ENCODE assay signal across 8 cellular contexts in the genomic region with DNA sequence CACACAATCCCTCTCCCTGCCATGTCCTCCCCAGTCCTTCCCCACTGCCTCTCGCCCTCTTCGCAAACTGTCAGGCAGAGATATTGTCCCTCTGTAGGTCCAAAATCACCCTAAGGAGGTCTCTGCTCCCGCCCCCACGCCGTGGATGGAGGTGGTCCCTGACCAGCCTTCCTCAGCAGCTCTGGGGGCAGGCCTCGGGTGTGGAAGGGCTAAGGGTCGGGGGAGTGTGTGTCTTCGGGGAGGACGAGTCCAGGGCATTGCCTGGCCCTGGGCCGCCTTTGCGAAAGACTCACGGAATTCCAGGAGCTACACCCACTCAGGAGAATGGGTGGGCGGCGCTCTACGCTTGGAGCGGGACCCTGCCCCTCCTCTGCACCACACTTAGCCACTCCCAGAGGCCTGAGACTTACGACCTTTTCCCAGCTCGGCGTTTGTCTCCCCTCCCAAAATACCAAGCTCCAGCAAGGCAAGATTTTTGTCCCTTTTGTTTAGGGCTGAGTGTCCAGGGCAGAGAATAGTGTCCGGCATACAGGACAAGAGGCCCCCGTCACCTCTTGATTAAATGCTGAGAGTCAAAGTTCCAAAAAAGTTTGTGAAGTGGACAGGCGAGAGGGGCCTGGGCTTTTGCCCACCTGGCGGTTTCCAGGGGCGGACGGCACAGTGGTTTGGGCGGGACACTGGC. TPM values are rescaled to one million over a fixed set of nuclear protein-coding genes. Genes with fewer than 3 reads are reported as not detected.
DNase-seq lines count a peak whose midpoint lies in the region; FAIRE-seq and TF ChIP-seq lines count a peak whose summit lies in the region.

No MANE protein-coding gene starts in this region.

- H3K9me3 ChIP-seq in BLaER1, result peaks cover 7% of the 10 kb centered on the region
- no peaks in the 10 kb centered on the region for H3K9me3 ChIP-seq in astrocyte (ENCODE audit: insufficient read depth, low read depth, low read length)
- no peaks in the 10 kb centered on the region for H3K9me3 ChIP-seq in smooth muscle cell (replicated peaks; ENCODE audit: low read depth)

- H3K36me3 ChIP-seq in BLaER1, result no peaks in the 10 kb centered on the region
- no peaks in the 10 kb centered on the region for H3K36me3 ChIP-seq in astrocyte (ENCODE audit: insufficient read depth, low read length)
- H3K36me3 ChIP-seq in smooth muscle cell (ENCODE audit: low read depth), result no peaks in the 10 kb centered on the region

- H2AFZ ChIP-seq in astrocyte (ENCODE audit: low read depth, low read length) (peak overlapping the region; percentile 100), smooth muscle cell (ENCODE audit: low read depth) (peak overlapping the region; percentile 96)

- H3K27ac ChIP-seq in BLaER1 (no peak overlapping the region), astrocyte (ENCODE audit: low read depth, low read length) (no peak overlapping the region), smooth muscle cell (ENCODE audit: low read depth) (no peak overlapping the region)

- H3K9ac ChIP-seq in BLaER1 (no peak overlapping the region), astrocyte (ENCODE audit: low read length) (peak overlapping the region; percentile 83), smooth muscle cell (ENCODE audit: low read depth) (peak overlapping the region; percentile 29)

- H3K27ac Mint-ChIP-seq in IgD-negative memory B cell, result peak overlapping the region in 1 of 3 donors; percentile 74
- H3K27ac Mint-ChIP-seq in astrocyte (ENCODE audit: unreplicated experiment), result peak overlapping the region; percentile 80
- no peak overlapping the region for H3K27ac Mint-ChIP-seq in immature natural killer cell

- TF ChIP-seq CTCF in astrocyte (IDR thresholded peaks at IDR 0.05; ENCODE audit: insufficient read depth, low read depth, low read length) (no peak), smooth muscle cell (IDR thresholded peaks at IDR 0.05; ENCODE audit: borderline replicate concordance, insufficient read depth, poor library complexity, severe bottlenecking) (no peak)

- H3K4me1 ChIP-seq in BLaER1 (peaks cover 13% of the 10 kb centered on the region), astrocyte (ENCODE audit: insufficient read depth, low read length) (peaks cover 11% of the 10 kb centered on the region), smooth muscle cell (ENCODE audit: low read depth) (peaks cover 6% of the 10 kb centered on the region)

- H3K4me3 Mint-ChIP-seq in IgD-negative memory B cell (peak overlapping the region; percentile 75 to 96 (median 84)), astrocyte (ENCODE audit: unreplicated experiment) (peak overlapping the region; percentile 95), immature natural killer cell (peak overlapping the region; percentile 65 to 77 (median 74))

- DNase-seq in astrocyte (ENCODE audit: low read depth) (peak; percentile 52), immature natural killer cell (no peak), smooth muscle cell (lab: John Stamatoyannopoulos, UW; ENCODE audit: unreplicated experiment) (no peak), head of caudate nucleus (no peak), NCI-H146 treated with DMSO at 0.1 percent for 48 hours (lab: John Stamatoyannopoulos, UW; ENCODE audit: unreplicated experiment) (no peak), NCI-H2081 (lab: John Stamatoyannopoulos, UW) (no peak)

- H3K4me1 Mint-ChIP-seq in IgD-negative memory B cell (peaks cover 5 to 12% (median 9%) of the 10 kb centered on the region in 3 donors), astrocyte (ENCODE audit: low read depth, unreplicated experiment) (peaks cover 25% of the 10 kb centered on the region), immature natural killer cell (peaks cover 11 to 15% of the 10 kb centered on the region in 2 donors)

- no peaks in the 10 kb centered on the region for H4K20me1 ChIP-seq in BLaER1
- no peaks in the 10 kb centered on the region for H4K20me1 ChIP-seq in astrocyte (ENCODE audit: insufficient read depth, low read length)
- no peaks in the 10 kb centered on the region for H4K20me1 ChIP-seq in smooth muscle cell (ENCODE audit: low read depth)

- peaks cover 11% of the 10 kb centered on the region for H3F3A ChIP-seq in smooth muscle cell (ENCODE audit: low read depth)

- H3K79me2 ChIP-seq in astrocyte (ENCODE audit: insufficient read depth, low read length), result no peaks in the 10 kb centered on the region
- H3K79me2 ChIP-seq in smooth muscle cell (ENCODE audit: low read depth), result no peaks in the 10 kb centered on the region

- peak overlapping the region; percentile 94 for H3K4me2 ChIP-seq in BLaER1
- H3K4me2 ChIP-seq in astrocyte (ENCODE audit: low read length), result peak overlapping the region; percentile 90
- peak overlapping the region; percentile 92 for H3K4me2 ChIP-seq in smooth muscle cell

- H3K9me3 Mint-ChIP-seq in IgD-negative memory B cell (peaks cover 0 to 5% (median 0%) of the 10 kb centered on the region in 3 donors), astrocyte (ENCODE audit: unreplicated experiment) (no peaks in the 10 kb centered on the region), immature natural killer cell (peaks cover 0 to 3% (median 0%) of the 10 kb centered on the region in 6 donors)

- H3K27me3 ChIP-seq in BLaER1 (peaks cover 48% of the 10 kb centered on the region), astrocyte (ENCODE audit: insufficient read depth, low read length) (no peaks in the 10 kb centered on the region), smooth muscle cell (ENCODE audit: low read depth) (no peaks in the 10 kb centered on the region)

- intact Hi-C loops in head of caudate nucleus (cut with DNase I), result no loop called here

- FAIRE-seq in astrocyte (lab: Jason Lieb, UNC), result no peak

- H3K36me3 Mint-ChIP-seq in IgD-negative memory B cell, result peaks cover 1% of the 10 kb centered on the region
- H3K36me3 Mint-ChIP-seq in astrocyte (ENCODE audit: low read depth, unreplicated experiment), result no peaks in the 10 kb centered on the region
- no peaks in the 10 kb centered on the region for H3K36me3 Mint-ChIP-seq in immature natural killer cell

- H3K27me3 Mint-ChIP-seq in IgD-negative memory B cell (peaks cover 30% of the 10 kb centered on the region), astrocyte (ENCODE audit: low read depth, unreplicated experiment) (no peaks in the 10 kb centered on the region), immature natural killer cell (ENCODE audit: low read depth in 3 of 3) (peaks cover 4 to 30% (median 14%) of the 10 kb centered on the region in 3 donors)

- 11% methylated on average over 22 of the region's 26 CpGs for WGBS in smooth muscle cell (ENCODE audit: low lambda C conversion rate)

- H3K4me3 ChIP-seq in BLaER1 (peak overlapping the region; percentile 68), astrocyte (ENCODE audit: insufficient read depth, low read depth, low read length) (peak overlapping the region; percentile 78), smooth muscle cell (peak overlapping the region; percentile 77)

RNA-seq across cellular contexts. Expression of gene PYGL, which starts 0.9 kb away (rescaled TPM):
- polyA plus RNA-seq in IgD-negative memory B cell (0.20 TPM), immature natural killer cell (1 to 10 TPM in 1 of 3 donors, under 1 TPM in 1, not detected in 1; 0.50 to 2.1 TPM), smooth muscle cell (23.4 and 29.7 TPM in 2 replicates)
- total RNA-seq in astrocyte (97.6 and 104 TPM in 2 replicates), smooth muscle cell (28.8 and 43.0 TPM in 2 replicates)
